Comparison of ENCODE assay signal across 1 cellular context in genomic region chr1:160260436-160261382, GRCh38.
TF ChIP-seq lines count a peak whose summit lies in the region.

No MANE protein-coding gene starts in this region.

TF ChIP-seq in endothelial cell of umbilical vein, 7 proteins besides CTCF, POLR2A, EP300 and RAD21 (continued from another document):
- TF ChIP-seq GATA2 (IDR thresholded peaks at IDR 0.05; ENCODE audit: insufficient read depth, insufficient read length, low read depth, low read length) (no peak), POLR2AphosphoS5 (IDR thresholded peaks at IDR 0.05; ENCODE audit: insufficient read depth, low read depth, low read length) (no peak), FOS (IDR thresholded peaks at IDR 0.05; ENCODE audit: borderline replicate concordance, insufficient read depth, low read length) (no peak), JUN (IDR thresholded peaks at IDR 0.05; ENCODE audit: borderline replicate concordance, insufficient read depth, insufficient read length, low read depth) (no peak), MAX (IDR thresholded peaks at IDR 0.05; ENCODE audit: insufficient read depth, insufficient read length) (no peak)
